In the genomic region with DNA sequence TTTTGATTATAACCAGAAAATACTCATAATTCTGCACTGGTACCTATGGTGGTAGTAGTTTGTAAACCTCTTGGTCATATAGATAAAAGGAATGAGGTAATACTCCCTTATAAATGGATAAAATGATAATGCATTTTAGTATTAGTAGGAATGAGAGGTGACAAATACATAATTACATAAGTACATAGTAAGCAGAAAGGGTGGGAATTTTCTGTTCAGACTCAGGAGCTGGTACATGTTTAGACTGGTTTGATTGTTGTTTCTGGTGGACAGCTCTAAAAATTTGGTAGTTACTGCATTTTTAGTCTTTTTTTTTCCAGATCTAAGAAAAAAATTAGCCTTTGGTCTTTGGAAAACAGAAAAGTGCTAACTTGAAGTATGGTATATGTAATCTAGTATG, we compare ENCODE assay signal across 26 cellular contexts.
"Had no signal": no experiment of that assay in that cellular context is flagged by ENCODE, and none has a peak within 500 bp of the region (broad histone marks: within the 10 kb centered on the region; RNA-seq: fewer than 3 reads in every experiment).

No MANE protein-coding gene starts in this region.

- ATAC-seq: left lung; lower lobe of right lung; naive thymus-derived CD4-positive, alpha-beta T cell; natural killer cell treated with Interleukin-12 subunit alpha and Interleukin-12 subunit beta and Interleukin-15 and Interleukin-18, amount 100 ng/mL, for 72 hours; right cardiac atrium; sciatic nerve; stimulated activated naive B cell treated with anti-CD40 and anti-IgM and Interleukin-4, amounts not matched to agents 10 μg/mL and 1 μg/mL and 100 μg/mL, for 72 hours; stimulated activated naive CD8-positive, alpha-beta T cell treated with anti-CD3 and anti-CD28 coated beads, Interleukin-15, Interleukin-2, amounts not matched to agents 100 U/mL and 50 U/mL, for 24 hours had no signal

- H3K36me3 ChIP-seq: left lung, lower lobe of right lung, ovary, tibial nerve, upper lobe of left lung, vagina had no signal

- H3K27ac Mint-ChIP-seq: immature natural killer cell; mesothelial cell of epicardium; naive thymus-derived CD4-positive, alpha-beta T cell; natural killer cell treated with Interleukin-12 subunit alpha and Interleukin-12 subunit beta and Interleukin-15 and Interleukin-18, amount 100 ng/mL, for 72 hours; progenitor cell of endocrine pancreas; stimulated activated naive B cell treated with anti-CD40 and anti-IgM and Interleukin-4, amounts not matched to agents 10 μg/mL and 1 μg/mL and 100 μg/mL, for 72 hours had no signal

- H3K4me3 Mint-ChIP-seq: immature natural killer cell; mesothelial cell of epicardium; naive thymus-derived CD4-positive, alpha-beta T cell; natural killer cell treated with Interleukin-12 subunit alpha and Interleukin-12 subunit beta and Interleukin-15 and Interleukin-18, amount 100 ng/mL, for 72 hours; stimulated activated naive B cell treated with anti-CD40 and anti-IgM and Interleukin-4, amounts not matched to agents 10 μg/mL and 1 μg/mL and 100 μg/mL, for 72 hours had no signal

- H3K27ac ChIP-seq: left lung, lower lobe of right lung, ovary, tibial nerve, upper lobe of left lung, vagina had no signal

- H3K36me3 Mint-ChIP-seq: natural killer cell treated with Interleukin-12 subunit alpha and Interleukin-12 subunit beta and Interleukin-15 and Interleukin-18, amount 100 ng/mL, for 72 hours; stimulated activated naive B cell treated with anti-CD40 and anti-IgM and Interleukin-4, amounts not matched to agents 10 μg/mL and 1 μg/mL and 100 μg/mL, for 72 hours had no signal

- H3K4me3 ChIP-seq: left lung, lower lobe of right lung, mucosa of descending colon, ovary, skin epidermis, tibial nerve, upper lobe of left lung, vagina had no signal

- H3K4me1 ChIP-seq: left lung, lower lobe of right lung, tibial nerve, upper lobe of left lung, vagina had no signal

- DNase-seq: hypothalamus; immature natural killer cell; kidney; left colon; left lung; lower lobe of right lung; mesendoderm; mucosa of descending colon; naive thymus-derived CD4-positive, alpha-beta T cell; ovary; retina; right cardiac atrium; stimulated activated CD4-positive, alpha-beta T cell treated with anti-CD3 and anti-CD28 coated beads, Interleukin-12 subunit alpha, Interleukin-12 subunit beta, amount 100 ng/mL, for 4 hours; stimulated activated CD4-positive, alpha-beta T cell treated with anti-CD3 and anti-CD28 coated beads, Interleukin-15, amount 100 ng/mL, for 24 hours; stimulated activated CD4-positive, alpha-beta T cell treated with anti-CD3 and anti-CD28 coated beads, Interleukin-2, amount 100 ng/mL, for 24 hours; stimulated activated CD4-positive, alpha-beta T cell treated with anti-CD3 and anti-CD28 coated beads, Interleukin-4, amount 100 ng/mL, for 1 hour; stimulated activated naive B cell treated with anti-CD40 and anti-IgM and Interleukin-4, amounts not matched to agents 10 μg/mL and 1 μg/mL and 100 μg/mL, for 72 hours; stimulated activated naive CD8-positive, alpha-beta T cell treated with anti-CD3 and anti-CD28 coated beads, Interleukin-15, Interleukin-2, amounts not matched to agents 100 U/mL and 50 U/mL, for 24 hours; upper lobe of left lung had no signal

- H3K9me3 ChIP-seq: left lung, lower lobe of right lung, mucosa of descending colon, ovary, upper lobe of left lung, vagina had no signal

- H3K27me3 ChIP-seq: left lung, ovary, tibial nerve, upper lobe of left lung, vagina had no signal

- H3K9me3 Mint-ChIP-seq: immature natural killer cell; natural killer cell treated with Interleukin-12 subunit alpha and Interleukin-12 subunit beta and Interleukin-15 and Interleukin-18, amount 100 ng/mL, for 72 hours had no signal

- H3K27me3 Mint-ChIP-seq: natural killer cell treated with Interleukin-12 subunit alpha and Interleukin-12 subunit beta and Interleukin-15 and Interleukin-18, amount 100 ng/mL, for 72 hours; stimulated activated naive B cell treated with anti-CD40 and anti-IgM and Interleukin-4, amounts not matched to agents 10 μg/mL and 1 μg/mL and 100 μg/mL, for 72 hours had no signal

- H3K4me1 Mint-ChIP-seq: immature natural killer cell; stimulated activated naive B cell treated with anti-CD40 and anti-IgM and Interleukin-4, amounts not matched to agents 10 μg/mL and 1 μg/mL and 100 μg/mL, for 72 hours had no signal
